In genomic region chr3:69929019-69929418, GRCh38 we compare ENCODE assay signal across 25 cellular contexts.
DNase-seq lines count a peak whose midpoint lies in the region; ATAC-seq and TF ChIP-seq lines count a peak whose summit lies in the region.
"Had no signal": no experiment of that assay in that cellular context is flagged by ENCODE, and none has a peak within 500 bp of the region (broad histone marks: within the 10 kb centered on the region; RNA-seq: fewer than 3 reads in every experiment).

No MANE protein-coding gene starts in this region.

- no peak for TF ChIP-seq CTCF in right atrium auricular region (IDR thresholded peaks at IDR 0.05)
- no peak for TF ChIP-seq CTCF in mesothelial cell of epicardium (IDR thresholded peaks at IDR 0.05; ENCODE audit: unreplicated experiment)

- no peaks in the 10 kb centered on the region for H3K36me3 Mint-ChIP-seq in stimulated activated memory B cell treated with anti-CD40 and anti-IgM and Interleukin-4, amounts not matched to agents 10 μg/mL and 1 μg/mL and 100 μg/mL, for 72 hours
- no peaks in the 10 kb centered on the region for H3K36me3 Mint-ChIP-seq in mesothelial cell of epicardium
- H3K36me3 Mint-ChIP-seq: CD8-positive, alpha-beta memory T cell had no signal

- no peaks in the 10 kb centered on the region for H3K27me3 ChIP-seq in right atrium auricular region
- H3K27me3 ChIP-seq: BE2C, MG63 had no signal

- H3K36me3 ChIP-seq in right atrium auricular region = no peaks in the 10 kb centered on the region
- H3K36me3 ChIP-seq: BE2C, MG63 had no signal

- intact Hi-C loops in Right ventricle myocardium inferior (cut with DNase I) = loop anchor here (5.0 kb wide), 1 partner anchor 57 kb away; no protein-coding TSS in a partner anchor
- intact Hi-C loops in left cardiac atrium (cut with DNase I) = no loop called here

- no peak overlapping the region for H3K27ac Mint-ChIP-seq in stimulated activated memory B cell treated with anti-CD40 and anti-IgM and Interleukin-4, amounts not matched to agents 10 μg/mL and 1 μg/mL and 100 μg/mL, for 72 hours
- H3K27ac Mint-ChIP-seq in mesothelial cell of epicardium = no peak overlapping the region
- H3K27ac Mint-ChIP-seq: CD14-positive monocyte; CD8-positive, alpha-beta memory T cell had no signal

- peak overlapping the region in 1 of 2 donors; percentile 53 for H3K27ac ChIP-seq in right atrium auricular region
- H3K27ac ChIP-seq in cingulate gyrus (ENCODE audit: low read depth, low read length) = peak overlapping the region; percentile 67
- H3K27ac ChIP-seq in temporal lobe (ENCODE audit: low read depth, low read length) = peak overlapping the region; percentile 78
- H3K27ac ChIP-seq: RWPE1 had no signal

- no peaks in the 10 kb centered on the region for H3K9me3 Mint-ChIP-seq in stimulated activated memory B cell treated with anti-CD40 and anti-IgM and Interleukin-4, amounts not matched to agents 10 μg/mL and 1 μg/mL and 100 μg/mL, for 72 hours
- H3K9me3 Mint-ChIP-seq in mesothelial cell of epicardium = no peaks in the 10 kb centered on the region

- H3K4me3 Mint-ChIP-seq in stimulated activated memory B cell treated with anti-CD40 and anti-IgM and Interleukin-4, amounts not matched to agents 10 μg/mL and 1 μg/mL and 100 μg/mL, for 72 hours = no peak overlapping the region
- no peak overlapping the region for H3K4me3 Mint-ChIP-seq in mesothelial cell of epicardium
- H3K4me3 Mint-ChIP-seq: CD14-positive monocyte; CD8-positive, alpha-beta memory T cell had no signal

- H3K4me3 ChIP-seq in right atrium auricular region = no peak overlapping the region
- H3K4me3 ChIP-seq: MG63 had no signal

- DNase-seq in Right ventricle myocardium inferior (ENCODE audit: missing footprints) = no peak
- no peak for DNase-seq in right atrium auricular region (ENCODE audit: low spot score)
- DNase-seq in left cardiac atrium = peak; percentile 25
- no peak for DNase-seq in NOMO-1 treated with dmso at 0.1 percent for 144 hours (lab: John Stamatoyannopoulos, UW; ENCODE audit: unreplicated experiment)
- no peak for DNase-seq in mesothelial cell of epicardium (ENCODE audit: low spot score in 2 of 2, unreplicated experiment in 2 of 2)
- DNase-seq: 8988T; ACHN; BE2C; Calu3; CD8-positive, alpha-beta memory T cell; DMS79 treated with DMSO at 0.1 percent for 48 hours; GF-D8; KG1; MG63; NCI-H1694; NCI-H2029 treated with DMSO at 0.1 percent for 48 hours; NCI-H2227 treated with DMSO at 0.1 percent for 48 hours; NCI-H526 treated with DMSO at 0.1 percent for 48 hours; SIG-M5 had no signal

- H3K9me3 ChIP-seq in right atrium auricular region = no peaks in the 10 kb centered on the region
- H3K9me3 ChIP-seq: BE2C, MG63 had no signal

- H3K4me1 ChIP-seq in right atrium auricular region = peaks cover 0 to 20% of the 10 kb centered on the region in 2 donors
- H3K4me1 ChIP-seq: BE2C had no signal

- H3K4me1 Mint-ChIP-seq in stimulated activated memory B cell treated with anti-CD40 and anti-IgM and Interleukin-4, amounts not matched to agents 10 μg/mL and 1 μg/mL and 100 μg/mL, for 72 hours = no peaks in the 10 kb centered on the region
- no peaks in the 10 kb centered on the region for H3K4me1 Mint-ChIP-seq in mesothelial cell of epicardium
- H3K4me1 Mint-ChIP-seq: CD8-positive, alpha-beta memory T cell had no signal

- ATAC-seq in Right ventricle myocardium inferior (peak; percentile 53), left cardiac atrium (peak in 1 of 2 donors; percentile 45)
- ATAC-seq in stimulated activated memory B cell treated with anti-CD40 and anti-IgM and Interleukin-4, amounts not matched to agents 10 μg/mL and 1 μg/mL and 100 μg/mL, for 72 hours = no peak
- ATAC-seq: SK-N-SH treated with all-trans-retinoic acid at 6 μM for 48 hours had no signal

- H3K27me3 Mint-ChIP-seq in stimulated activated memory B cell treated with anti-CD40 and anti-IgM and Interleukin-4, amounts not matched to agents 10 μg/mL and 1 μg/mL and 100 μg/mL, for 72 hours = no peaks in the 10 kb centered on the region
- peaks cover 15% of the 10 kb centered on the region for H3K27me3 Mint-ChIP-seq in mesothelial cell of epicardium (ENCODE audit: low read depth)
- H3K27me3 Mint-ChIP-seq: CD8-positive, alpha-beta memory T cell had no signal
